17 cellular contexts compared by ENCODE assay signal in genomic region chrX:39307488-39307887, GRCh38.
DNase-seq lines count a peak whose midpoint lies in the region; ATAC-seq and TF ChIP-seq lines count a peak whose summit lies in the region.
"Had no signal": no experiment of that assay in that cellular context is flagged by ENCODE, and none has a peak within 500 bp of the region (broad histone marks: within the 10 kb centered on the region; RNA-seq: fewer than 3 reads in every experiment).

No MANE protein-coding gene starts in this region.

- H3K27me3 ChIP-seq in smooth muscle cell (ENCODE audit: low read depth), result no peaks in the 10 kb centered on the region

- H3K27ac Mint-ChIP-seq in activated T-cell treated with anti-CD3 and anti-CD28 coated beads, Interleukin-2, amount 50 U/mL, for 72 hours, result peak overlapping the region; percentile 100
- H3K27ac Mint-ChIP-seq in T-cell, result peak overlapping the region; percentile 89 to 100
- peak overlapping the region; percentile 97 for H3K27ac Mint-ChIP-seq in activated naive CD8-positive, alpha-beta T cell treated with anti-CD3 and anti-CD28 coated beads for 36 hours

- H3K9me3 Mint-ChIP-seq in activated T-cell treated with anti-CD3 and anti-CD28 coated beads, Interleukin-2, amount 50 U/mL, for 72 hours, result peaks cover 4 to 7% of the 10 kb centered on the region in 2 donors
- H3K9me3 Mint-ChIP-seq in T-cell, result peaks cover 0 to 2% (median 0%) of the 10 kb centered on the region in 3 donors
- H3K9me3 Mint-ChIP-seq in activated naive CD8-positive, alpha-beta T cell treated with anti-CD3 and anti-CD28 coated beads for 36 hours, result peaks cover 15% of the 10 kb centered on the region
- H3K9me3 Mint-ChIP-seq: CD8-positive, alpha-beta T cell had no signal

- H3K9ac ChIP-seq in smooth muscle cell (ENCODE audit: low read depth), result no peak overlapping the region

- CTCF ChIA-PET in T-cell (lab: Charles Lee), result no interaction called here

- no peaks in the 10 kb centered on the region for H3K9me3 ChIP-seq in smooth muscle cell (replicated peaks; ENCODE audit: low read depth)

- H2AFZ ChIP-seq in smooth muscle cell (ENCODE audit: low read depth), result no peak overlapping the region

- no peaks in the 10 kb centered on the region for H3K36me3 ChIP-seq in smooth muscle cell (ENCODE audit: low read depth)

- TF ChIP-seq CTCF in smooth muscle cell (IDR thresholded peaks at IDR 0.05; ENCODE audit: borderline replicate concordance, insufficient read depth, poor library complexity, severe bottlenecking), result no peak

- no peaks in the 10 kb centered on the region for H3K79me2 ChIP-seq in smooth muscle cell (ENCODE audit: low read depth)

- peaks cover 8% of the 10 kb centered on the region for H3F3A ChIP-seq in smooth muscle cell (ENCODE audit: low read depth)

- no peaks in the 10 kb centered on the region for H3K4me1 ChIP-seq in smooth muscle cell (ENCODE audit: low read depth)

- H3K4me1 Mint-ChIP-seq in activated T-cell treated with anti-CD3 and anti-CD28 coated beads, Interleukin-2, amount 50 U/mL, for 72 hours (ENCODE audit: low read depth), result peaks cover 63% of the 10 kb centered on the region
- H3K4me1 Mint-ChIP-seq in T-cell, result peaks cover 58 to 65% (median 61%) of the 10 kb centered on the region in 3 donors
- H3K4me1 Mint-ChIP-seq in activated naive CD8-positive, alpha-beta T cell treated with anti-CD3 and anti-CD28 coated beads for 36 hours, result peaks cover 51% of the 10 kb centered on the region

- H3K4me3 ChIP-seq in smooth muscle cell, result no peak overlapping the region

- no peak for DNase-seq in activated T-cell treated with anti-CD3 and anti-CD28 coated beads, Interleukin-2, amount 50 U/mL, for 72 hours
- DNase-seq in activated T-cell treated with anti-CD3 and anti-CD28 coated beads, Interleukin-2, amount 50 U/mL, for 1 hour, result no peak
- DNase-seq in T-cell (no peak), smooth muscle cell (lab: John Stamatoyannopoulos, UW; ENCODE audit: unreplicated experiment) (no peak)
- no peak for DNase-seq in activated naive CD8-positive, alpha-beta T cell treated with anti-CD3 and anti-CD28 coated beads for 36 hours
- DNase-seq in central memory CD4-positive, alpha-beta T cell, result no peak
- DNase-seq: ACHN; CD8-positive, alpha-beta T cell; DND-41; GDM1; Karpas-422; MM.1S; NCI-H1105; NCI-H1694 treated with DMSO at 0.1 percent for 48 hours; NCI-H446 had no signal

- no peak overlapping the region for H3K4me2 ChIP-seq in smooth muscle cell

- POLR2A ChIA-PET in T-cell (lab: Charles Lee), result no interaction called here

- WGBS in smooth muscle cell (ENCODE audit: low lambda C conversion rate), result 87% methylated on average over 2 of the region's 2 CpGs

- H3K27me3 Mint-ChIP-seq in activated T-cell treated with anti-CD3 and anti-CD28 coated beads, Interleukin-2, amount 50 U/mL, for 72 hours (ENCODE audit: low read depth), result no peaks in the 10 kb centered on the region
- H3K27me3 Mint-ChIP-seq in T-cell, result peaks cover 0 to 6% of the 10 kb centered on the region in 2 donors
- no peaks in the 10 kb centered on the region for H3K27me3 Mint-ChIP-seq in activated naive CD8-positive, alpha-beta T cell treated with anti-CD3 and anti-CD28 coated beads for 36 hours

- no peaks in the 10 kb centered on the region for H4K20me1 ChIP-seq in smooth muscle cell (ENCODE audit: low read depth)

- H3K36me3 Mint-ChIP-seq in activated T-cell treated with anti-CD3 and anti-CD28 coated beads, Interleukin-2, amount 50 U/mL, for 72 hours (ENCODE audit: insufficient read depth in 2 of 2), result peaks cover 30 to 54% of the 10 kb centered on the region in 2 donors
- H3K36me3 Mint-ChIP-seq in T-cell, result no peaks in the 10 kb centered on the region
- H3K36me3 Mint-ChIP-seq in activated naive CD8-positive, alpha-beta T cell treated with anti-CD3 and anti-CD28 coated beads for 36 hours, result peaks cover 67% of the 10 kb centered on the region
- H3K36me3 Mint-ChIP-seq: CD8-positive, alpha-beta T cell had no signal

- peak overlapping the region; percentile 33 for H3K27ac ChIP-seq in smooth muscle cell (ENCODE audit: low read depth)

- ATAC-seq in activated T-cell treated with anti-CD3 and anti-CD28 coated beads, Interleukin-2, amount 50 U/mL, for 72 hours (replicated peaks in 1 of 2), result no peak
- ATAC-seq in T-cell (replicated peaks in 1 of 4) (no peak), GM19467 (IDR thresholded peaks at IDR 0.05; ENCODE audit: unreplicated experiment) (no peak)
- ATAC-seq: CD8-positive, alpha-beta T cell; HCT116 had no signal

- peak overlapping the region in 1 of 2 donors; percentile 65 for H3K4me3 Mint-ChIP-seq in activated T-cell treated with anti-CD3 and anti-CD28 coated beads, Interleukin-2, amount 50 U/mL, for 72 hours
- H3K4me3 Mint-ChIP-seq in T-cell, result no peak overlapping the region
- H3K4me3 Mint-ChIP-seq in activated naive CD8-positive, alpha-beta T cell treated with anti-CD3 and anti-CD28 coated beads for 36 hours, result no peak overlapping the region
- H3K4me3 Mint-ChIP-seq: CD8-positive, alpha-beta T cell had no signal
